8 cellular contexts compared by ENCODE assay signal in the genomic region with DNA sequence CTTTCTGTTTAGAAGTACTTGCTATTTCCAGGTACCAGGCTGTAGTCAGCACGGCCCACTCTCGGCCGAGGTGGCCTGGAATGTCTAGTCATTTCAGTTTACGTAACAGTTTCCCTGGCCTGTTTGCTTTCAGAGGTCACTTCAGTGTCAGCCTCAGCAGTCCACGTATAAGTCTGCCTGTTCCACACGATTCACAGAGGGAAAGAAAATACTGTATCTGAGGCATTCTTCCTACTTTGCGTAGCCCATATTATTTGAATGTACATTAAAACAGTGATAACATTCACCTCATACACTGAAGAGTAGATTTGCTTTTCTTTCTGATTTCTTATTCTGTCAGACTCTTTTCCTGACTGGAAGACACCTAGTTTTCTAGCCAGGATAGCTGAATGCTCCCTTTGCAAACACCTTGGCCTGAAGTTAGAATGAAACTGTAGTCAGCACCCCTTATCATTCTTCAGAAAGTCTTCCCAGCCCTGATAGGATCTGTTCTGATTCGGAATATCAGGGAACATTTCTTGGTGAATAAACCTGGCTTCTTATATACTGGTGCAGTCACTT.
DNase-seq lines count a peak whose midpoint lies in the region; ATAC-seq, FAIRE-seq and TF ChIP-seq lines count a peak whose summit lies in the region.

No MANE protein-coding gene starts in this region.

- H3K9me3 Mint-ChIP-seq in stimulated activated effector memory CD8-positive, alpha-beta T cell treated with anti-CD3 and anti-CD28 coated beads, Interleukin-12 subunit alpha, Interleukin-12 subunit beta, amount 100 ng/mL, for 72 hours: peaks cover 4% of the 10 kb centered on the region

- no peak overlapping the region for H2BK15ac ChIP-seq in neuronal stem cell (ENCODE audit: low read length)

- H3K36me3 ChIP-seq in esophagus (ENCODE audit: control insufficient read depth in 2 of 2, insufficient read depth in 2 of 2, low read length in 1 of 2) (no peaks in the 10 kb centered on the region), neuronal stem cell (replicated peaks in 1 of 2; ENCODE audit: control insufficient read depth in 2 of 2, insufficient read depth in 2 of 2, low read length in 2 of 2) (no peaks in the 10 kb centered on the region)

- no peak overlapping the region for H3K4me3 ChIP-seq in esophagus (ENCODE audit: low read depth in 1 of 2, low read length in 2 of 2)
- no peak overlapping the region for H3K4me3 ChIP-seq in neuronal stem cell (ENCODE audit: low read length in 2 of 2)

- H2AFZ ChIP-seq in neuronal stem cell (ENCODE audit: low read length): peak overlapping the region; percentile 23

- TF ChIP-seq CTCF in C4-2B (conservative IDR thresholded peaks at IDR 0.05) (no peak), D721Med (IDR thresholded peaks at IDR 0.05; ENCODE audit: insufficient read depth, missing control alignments) (no peak)

- H3K4me1 Mint-ChIP-seq in stimulated activated effector memory CD8-positive, alpha-beta T cell treated with anti-CD3 and anti-CD28 coated beads, Interleukin-12 subunit alpha, Interleukin-12 subunit beta, amount 100 ng/mL, for 72 hours: peaks cover 46% of the 10 kb centered on the region

- H4K8ac ChIP-seq in neuronal stem cell (ENCODE audit: low read depth, low read length): no peak overlapping the region

- DNase-seq in NCI-H69 (lab: John Stamatoyannopoulos, UW): peak; percentile 73
- DNase-seq in neuronal stem cell (ENCODE audit: low spot score): no peak
- DNase-seq in NCI-H1417 treated with DMSO at 0.1 percent for 48 hours (lab: John Stamatoyannopoulos, UW): no peak
- no peak for DNase-seq in stimulated activated effector memory CD8-positive, alpha-beta T cell treated with anti-CD3 and anti-CD28 coated beads, Interleukin-12 subunit alpha, Interleukin-12 subunit beta, amount 100 ng/mL, for 72 hours (ENCODE audit: low spot score in 2 of 2)
- DNase-seq in D721Med (ENCODE audit: insufficient read length, low spot score): no peak

- no peak overlapping the region for H3K4me3 Mint-ChIP-seq in stimulated activated effector memory CD8-positive, alpha-beta T cell treated with anti-CD3 and anti-CD28 coated beads, Interleukin-12 subunit alpha, Interleukin-12 subunit beta, amount 100 ng/mL, for 72 hours

- no peak overlapping the region for H2BK12ac ChIP-seq in neuronal stem cell (ENCODE audit: low read length)

- H3K4me2 ChIP-seq in neuronal stem cell (ENCODE audit: insufficient read depth, low read length, poor library complexity, severe bottlenecking): no peak overlapping the region

- H3K9me3 ChIP-seq in esophagus (ENCODE audit: control insufficient read depth in 2 of 2, insufficient read depth in 1 of 2, low read depth in 1 of 2, low read length in 1 of 2) (no peaks in the 10 kb centered on the region), neuronal stem cell (replicated peaks in 1 of 2; ENCODE audit: control insufficient read depth in 2 of 2, insufficient read depth in 1 of 2, low read depth in 1 of 2, low read length in 2 of 2) (no peaks in the 10 kb centered on the region)

- H3K18ac ChIP-seq in neuronal stem cell (ENCODE audit: low read length): no peak overlapping the region

- no peak overlapping the region for H3K14ac ChIP-seq in neuronal stem cell (ENCODE audit: low read length)

- H3K27ac Mint-ChIP-seq in stimulated activated effector memory CD8-positive, alpha-beta T cell treated with anti-CD3 and anti-CD28 coated beads, Interleukin-12 subunit alpha, Interleukin-12 subunit beta, amount 100 ng/mL, for 72 hours: no peak overlapping the region

- no peaks in the 10 kb centered on the region for H3K79me1 ChIP-seq in neuronal stem cell (ENCODE audit: low read depth, low read length)

- H3K4me1 ChIP-seq in esophagus (ENCODE audit: control insufficient read depth in 2 of 2, insufficient read depth in 2 of 2, low read length in 1 of 2): peaks cover 2 to 3% of the 10 kb centered on the region in 2 donors
- H3K4me1 ChIP-seq in neuronal stem cell (ENCODE audit: control insufficient read depth in 2 of 2, insufficient read depth in 1 of 2, low read depth in 1 of 2, low read length in 2 of 2): peaks cover 15 to 18% of the 10 kb centered on the region in 2 donors

- no peak overlapping the region for H2BK120ac ChIP-seq in neuronal stem cell (ENCODE audit: low read depth, low read length)

- H3K9ac ChIP-seq in neuronal stem cell (ENCODE audit: low read depth, low read length, poor library complexity): no peak overlapping the region

- no peak overlapping the region for H3K4ac ChIP-seq in neuronal stem cell (ENCODE audit: low read length)

- H2BK5ac ChIP-seq in neuronal stem cell (ENCODE audit: low read length): no peak overlapping the region

- H3K27me3 ChIP-seq in esophagus (ENCODE audit: control insufficient read depth in 1 of 2, insufficient read depth in 2 of 2, low read length in 2 of 2): no peaks in the 10 kb centered on the region
- H3K27me3 ChIP-seq in neuronal stem cell (ENCODE audit: control insufficient read depth in 3 of 3, insufficient read depth in 3 of 3, low read depth in 1 of 3, low read length in 3 of 3): no peaks in the 10 kb centered on the region

- H4K91ac ChIP-seq in neuronal stem cell (ENCODE audit: low read depth, low read length, poor library complexity): no peak overlapping the region

- WGBS in esophagus, 2 donors: 22 to 26% methylated on average over 8 of the region's 8 CpGs
- no CpG with 5 or more reads among the region's 8 CpGs for WGBS in neuronal stem cell (ENCODE audit: extremely low coverage in 2 of 2, insufficient read length in 2 of 2, insufficient replicate concordance in 1 of 2), 2 donors

- H3K27ac ChIP-seq in C4-2B: peak overlapping the region; percentile 35; the same call in 1 of the 2 replicates
- H3K27ac ChIP-seq in esophagus (ENCODE audit: low read depth in 2 of 2, low read length in 1 of 2): peak overlapping the region; percentile 79 to 85
- H3K27ac ChIP-seq in neuronal stem cell (replicated peaks; ENCODE audit: low read length): no peak overlapping the region

- no peak overlapping the region for H3K23ac ChIP-seq in neuronal stem cell (ENCODE audit: low read depth, low read length, poor library complexity)

- FAIRE-seq in D721Med (lab: Jason Lieb, UNC): no peak

- H3K36me3 Mint-ChIP-seq in stimulated activated effector memory CD8-positive, alpha-beta T cell treated with anti-CD3 and anti-CD28 coated beads, Interleukin-12 subunit alpha, Interleukin-12 subunit beta, amount 100 ng/mL, for 72 hours: peaks cover 6% of the 10 kb centered on the region

- no peak overlapping the region for H2AK5ac ChIP-seq in neuronal stem cell (ENCODE audit: low read depth, low read length)

- no peak for ATAC-seq in stimulated activated effector memory CD8-positive, alpha-beta T cell treated with anti-CD3 and anti-CD28 coated beads, Interleukin-12 subunit alpha, Interleukin-12 subunit beta, amount 100 ng/mL, for 72 hours
- no peak for ATAC-seq in HG02571 (IDR thresholded peaks at IDR 0.05; ENCODE audit: unreplicated experiment)
